8 cellular contexts compared by ENCODE assay signal in the genomic region with DNA sequence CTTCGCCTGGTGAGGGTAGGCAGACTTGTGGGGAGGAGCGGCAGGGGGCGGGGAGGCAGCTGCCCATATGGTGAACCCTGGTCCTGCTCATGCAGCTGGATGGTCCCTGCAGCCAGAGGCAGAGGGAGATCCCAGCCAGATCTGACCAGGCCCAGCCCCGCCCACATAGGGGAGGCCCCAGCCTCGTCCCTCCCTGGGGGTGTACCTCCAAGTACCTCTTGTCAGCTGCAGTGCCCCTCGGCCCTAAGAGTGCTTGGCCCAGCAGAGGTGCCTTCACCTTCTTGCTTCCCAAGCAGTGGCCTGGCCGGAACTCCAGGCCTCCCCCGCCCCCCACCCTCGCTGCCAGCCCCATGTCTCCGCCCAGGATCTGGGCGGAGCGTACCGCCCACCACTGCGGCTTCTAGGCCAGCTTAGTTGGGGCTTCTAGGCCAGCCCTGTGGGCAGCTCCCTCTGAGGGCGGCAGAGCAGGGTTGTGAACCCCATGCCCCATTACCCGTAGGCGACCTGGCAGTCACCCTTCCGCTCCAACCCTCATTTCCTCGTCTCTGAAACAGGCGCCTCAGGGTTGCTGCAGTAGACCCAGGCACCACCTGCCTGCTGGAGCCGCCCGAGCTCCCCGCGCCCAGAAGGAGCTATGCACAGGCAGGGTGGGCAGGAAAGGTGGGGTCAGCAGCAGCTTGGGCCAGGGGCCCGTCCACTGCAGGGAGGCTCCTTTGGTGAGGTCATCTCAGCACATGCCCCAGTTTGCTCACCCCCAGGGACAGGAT. TPM values are rescaled to one million over a fixed set of nuclear protein-coding genes. Genes with fewer than 3 reads are reported as not detected.
A peak's percentile ranks its signal among the peaks of the same experiment; 100 is the strongest.
DNase-seq lines count a peak whose midpoint lies in the region; ATAC-seq and TF ChIP-seq lines count a peak whose summit lies in the region.

A gene with protein sequence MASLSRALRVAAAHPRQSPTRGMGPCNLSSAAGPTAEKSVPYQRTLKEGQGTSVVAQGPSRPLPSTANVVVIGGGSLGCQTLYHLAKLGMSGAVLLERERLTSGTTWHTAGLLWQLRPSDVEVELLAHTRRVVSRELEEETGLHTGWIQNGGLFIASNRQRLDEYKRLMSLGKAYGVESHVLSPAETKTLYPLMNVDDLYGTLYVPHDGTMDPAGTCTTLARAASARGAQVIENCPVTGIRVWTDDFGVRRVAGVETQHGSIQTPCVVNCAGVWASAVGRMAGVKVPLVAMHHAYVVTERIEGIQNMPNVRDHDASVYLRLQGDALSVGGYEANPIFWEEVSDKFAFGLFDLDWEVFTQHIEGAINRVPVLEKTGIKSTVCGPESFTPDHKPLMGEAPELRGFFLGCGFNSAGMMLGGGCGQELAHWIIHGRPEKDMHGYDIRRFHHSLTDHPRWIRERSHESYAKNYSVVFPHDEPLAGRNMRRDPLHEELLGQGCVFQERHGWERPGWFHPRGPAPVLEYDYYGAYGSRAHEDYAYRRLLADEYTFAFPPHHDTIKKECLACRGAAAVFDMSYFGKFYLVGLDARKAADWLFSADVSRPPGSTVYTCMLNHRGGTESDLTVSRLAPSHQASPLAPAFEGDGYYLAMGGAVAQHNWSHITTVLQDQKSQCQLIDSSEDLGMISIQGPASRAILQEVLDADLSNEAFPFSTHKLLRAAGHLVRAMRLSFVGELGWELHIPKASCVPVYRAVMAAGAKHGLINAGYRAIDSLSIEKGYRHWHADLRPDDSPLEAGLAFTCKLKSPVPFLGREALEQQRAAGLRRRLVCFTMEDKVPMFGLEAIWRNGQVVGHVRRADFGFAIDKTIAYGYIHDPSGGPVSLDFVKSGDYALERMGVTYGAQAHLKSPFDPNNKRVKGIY (minus strand): TSS at position 314 of the 767 bp plus-strand sequence. CDS start 4,179 bp downstream, outside the sequence.

- peak within 1 kb of the TSS; percentile 68 for H3K4me3 ChIP-seq in Loucy (ENCODE audit: low read length, poor library complexity, severe bottlenecking)
- no peak within 1 kb of the TSS for H3K4me3 ChIP-seq in mucosa of descending colon

- H3F3A ChIP-seq in Loucy (ENCODE audit: low read depth): no peaks in the 10 kb centered on the region

- peak within 1 kb of the TSS; percentile 26 for H3K4me3 Mint-ChIP-seq in stimulated activated naive CD8-positive, alpha-beta T cell treated with anti-CD3 and anti-CD28 coated beads, Interleukin-15, Interleukin-2, amounts not matched to agents 100 ng/mL and 50 ng/mL, for 24 hours

- H3K4me1 ChIP-seq in Loucy (ENCODE audit: insufficient read depth, low read length, poor library complexity, severe bottlenecking): peaks cover 37% of the 10 kb centered on the region
- H3K4me1 ChIP-seq in mucosa of descending colon (ENCODE audit: low read depth): peaks cover 7% of the 10 kb centered on the region

- DNase-seq in DMS79 (lab: John Stamatoyannopoulos, UW) (peak; percentile 47), epidermal melanocyte (ENCODE audit: insufficient read length, low spot score) (peak; percentile 81), mucosa of descending colon (peak in 2 of 3 donors; percentile 53 to 64)
- DNase-seq in activated CD4-positive, alpha-beta T cell treated with anti-CD3 and anti-CD28 coated beads for 48 hours: peak; percentile 50

- peak within 1 kb of the TSS; percentile 89 for H3K4me2 ChIP-seq in Loucy (ENCODE audit: low read depth, low read length, poor library complexity, severe bottlenecking)

- no peaks in the 10 kb centered on the region for H3K36me3 Mint-ChIP-seq in stimulated activated naive CD8-positive, alpha-beta T cell treated with anti-CD3 and anti-CD28 coated beads, Interleukin-15, Interleukin-2, amounts not matched to agents 100 ng/mL and 50 ng/mL, for 24 hours (ENCODE audit: low read depth)

- H3K9me2 ChIP-seq in Loucy (replicated peaks; ENCODE audit: low read depth, low read length): no peaks in the 10 kb centered on the region

- ATAC-seq in mucosa of descending colon: peak; percentile 66
- no peak for ATAC-seq in GM19324 (IDR thresholded peaks at IDR 0.05; ENCODE audit: low FRiP score, unreplicated experiment)
- no peak for ATAC-seq in GM21717 (IDR thresholded peaks at IDR 0.05; ENCODE audit: unreplicated experiment)

- H3K36me3 ChIP-seq in Loucy (ENCODE audit: insufficient read depth, low read length) (no peaks in the 10 kb centered on the region), mucosa of descending colon (ENCODE audit: low read depth) (no peaks in the 10 kb centered on the region)

- no peaks in the 10 kb centered on the region; the same call in 1 of the 2 replicates for H3K79me2 ChIP-seq in Loucy (ENCODE audit: insufficient read depth, low read length)

- H2AFZ ChIP-seq in Loucy (ENCODE audit: low read length): peak within 1 kb of the TSS; percentile 19; the same call in 1 of the 2 replicates

- H4K20me1 ChIP-seq in Loucy (ENCODE audit: insufficient read depth, low read length, poor library complexity, severe bottlenecking): no peaks in the 10 kb centered on the region

- no peaks in the 10 kb centered on the region for H3K27me3 ChIP-seq in Loucy (ENCODE audit: insufficient read depth, low read length, poor library complexity, severe bottlenecking)

- intact Hi-C loops in mucosa of descending colon (cut with DNase I, micrococcal nuclease): no loop called here

- H3K9me3 ChIP-seq in Loucy (ENCODE audit: insufficient read depth, low read depth, low read length) (no peaks in the 10 kb centered on the region), mucosa of descending colon (no peaks in the 10 kb centered on the region)

- H3K27ac Mint-ChIP-seq in stimulated activated naive CD8-positive, alpha-beta T cell treated with anti-CD3 and anti-CD28 coated beads, Interleukin-15, Interleukin-2, amounts not matched to agents 100 ng/mL and 50 ng/mL, for 24 hours: no peak within 1 kb of the TSS

- no peaks in the 10 kb centered on the region for H3K9me3 Mint-ChIP-seq in stimulated activated naive CD8-positive, alpha-beta T cell treated with anti-CD3 and anti-CD28 coated beads, Interleukin-15, Interleukin-2, amounts not matched to agents 100 ng/mL and 50 ng/mL, for 24 hours

- TF ChIP-seq CTCF in Loucy (conservative IDR thresholded peaks at IDR 0.05; ENCODE audit: low read length) (no peak), mucosa of descending colon (IDR thresholded peaks at IDR 0.05) (no peak)

- H3K27me3 Mint-ChIP-seq in stimulated activated naive CD8-positive, alpha-beta T cell treated with anti-CD3 and anti-CD28 coated beads, Interleukin-15, Interleukin-2, amounts not matched to agents 100 ng/mL and 50 ng/mL, for 24 hours: no peaks in the 10 kb centered on the region

- peak within 1 kb of the TSS; percentile 70 for H3K9ac ChIP-seq in Loucy (ENCODE audit: low read depth, low read length, poor library complexity, severe bottlenecking)

- peaks cover 7% of the 10 kb centered on the region for H3K4me1 Mint-ChIP-seq in stimulated activated naive CD8-positive, alpha-beta T cell treated with anti-CD3 and anti-CD28 coated beads, Interleukin-15, Interleukin-2, amounts not matched to agents 100 ng/mL and 50 ng/mL, for 24 hours (ENCODE audit: low read depth)

RNA-seq across cellular contexts. Expression of the gene that starts here (rescaled TPM):
- 1 to 10 TPM in 1 of 3 donors, under 1 TPM in 2; 0.23 to 2.1 (median 0.46) TPM for total RNA-seq in mucosa of descending colon
